22 cellular contexts compared by ENCODE assay signal in genomic region chr1:90204036-90204594, GRCh38.
"Had no signal": no experiment of that assay in that cellular context is flagged by ENCODE, and none has a peak within 500 bp of the region (broad histone marks: within the 10 kb centered on the region; RNA-seq: fewer than 3 reads in every experiment).

No MANE protein-coding gene starts in this region.

- H3K4me3 ChIP-seq: hepatocyte, spleen, testis had no signal

- H3K27me3 ChIP-seq: brain microvascular endothelial cell, hepatocyte, spleen, testis had no signal

- H3K27ac ChIP-seq: brain microvascular endothelial cell, hepatocyte, spleen, testis had no signal

- H3K4me1 ChIP-seq: spleen, testis had no signal

- DNase-seq: activated CD4-positive, alpha-beta memory T cell treated with anti-CD3 and anti-CD28 coated beads, Interleukin-2, amount 10 ng/mL, durations not matched to agents 7 days and 5 days; activated CD4-positive, alpha-beta T cell treated with anti-CD3 and anti-CD28 coated beads for 4 hours; activated CD4-positive, CD25-positive, alpha-beta regulatory T cell; activated gamma-delta T cell treated with Interleukin-2 at 50 U/mL for 16 hours; anterior cingulate cortex; brain microvascular endothelial cell; caudate nucleus; effector CD4-positive, alpha-beta T cell; erythroblast; foreskin melanocyte; immature natural killer cell; left ventricle myocardium superior; naive B cell; occipital lobe; posterior cingulate gyrus; retina; spleen; stimulated activated CD4-positive, alpha-beta T cell treated with anti-CD3 and anti-CD28 coated beads, Interleukin-4, amount 100 ng/mL, for 1 hour; stimulated activated naive CD4-positive, alpha-beta T cell; T1000; testis had no signal

- ATAC-seq: left ventricle myocardium superior had no signal

- H3K36me3 ChIP-seq: brain microvascular endothelial cell, spleen had no signal

- H3K9me3 ChIP-seq: spleen, testis had no signal
